ENCODE assay signal across 27 cellular contexts in the genomic region with DNA sequence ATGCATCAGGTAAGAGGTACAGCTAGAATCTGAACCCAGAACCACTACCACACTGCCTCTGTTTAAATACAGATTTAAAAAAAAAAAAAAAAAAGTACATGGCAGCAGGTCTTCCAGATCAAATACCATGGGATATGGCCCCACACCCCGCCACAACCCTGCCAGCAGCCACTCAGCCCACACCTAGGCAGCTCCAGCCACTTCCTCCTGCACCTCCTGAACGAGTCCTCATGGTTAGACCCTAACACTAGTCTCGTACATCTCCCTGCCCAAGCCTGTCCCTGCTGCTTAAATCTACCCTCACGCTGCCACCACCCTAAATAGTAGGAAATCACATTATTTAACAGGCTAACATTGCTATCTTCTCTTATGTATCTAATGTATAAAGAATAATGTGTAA. TPM values are rescaled to one million over a fixed set of nuclear protein-coding genes. Genes with fewer than 3 reads are reported as not detected.
A peak's percentile ranks its signal among the peaks of the same experiment; 100 is the strongest.
DNase-seq lines count a peak whose midpoint lies in the region; ATAC-seq, FAIRE-seq and TF ChIP-seq lines count a peak whose summit lies in the region.
"Had no signal": no experiment of that assay in that cellular context is flagged by ENCODE, and none has a peak within 500 bp of the region (broad histone marks: within the 10 kb centered on the region; RNA-seq: fewer than 3 reads in every experiment).

No MANE protein-coding gene starts in this region.

- no peaks in the 10 kb centered on the region for H3K9me3 Mint-ChIP-seq in activated CD8-positive, alpha-beta T cell treated with anti-CD3 and anti-CD28 coated beads, Interleukin-2, amount 10 ng/mL, durations not matched to agents 7 days and 5 days (ENCODE audit: insufficient read depth)
- no peaks in the 10 kb centered on the region for H3K9me3 Mint-ChIP-seq in activated CD8-positive, alpha-beta T cell treated with anti-CD3 and anti-CD28 coated beads for 36 hours
- H3K9me3 Mint-ChIP-seq in CD14-positive monocyte (no peaks in the 10 kb centered on the region), natural killer cell (no peaks in the 10 kb centered on the region)
- H3K9me3 Mint-ChIP-seq: activated CD4-positive, alpha-beta memory T cell treated with anti-CD3 and anti-CD28 coated beads for 36 hours; endodermal cell; neural progenitor cell had no signal

- peak overlapping the region; percentile 2 for H3K4me3 Mint-ChIP-seq in activated CD8-positive, alpha-beta T cell treated with anti-CD3 and anti-CD28 coated beads, Interleukin-2, amount 10 ng/mL, durations not matched to agents 7 days and 5 days
- H3K4me3 Mint-ChIP-seq in activated CD8-positive, alpha-beta T cell treated with anti-CD3 and anti-CD28 coated beads for 36 hours: no peak overlapping the region
- no peak overlapping the region for H3K4me3 Mint-ChIP-seq in CD14-positive monocyte
- H3K4me3 Mint-ChIP-seq in natural killer cell: peak overlapping the region; percentile 73
- H3K4me3 Mint-ChIP-seq: activated CD4-positive, alpha-beta memory T cell treated with anti-CD3 and anti-CD28 coated beads for 36 hours; endodermal cell; neural progenitor cell had no signal

- no peak for TF ChIP-seq CTCF in activated CD8-positive, alpha-beta T cell treated with anti-CD3 and anti-CD28 coated beads for 36 hours (IDR thresholded peaks at IDR 0.05)
- TF ChIP-seq CTCF in CD14-positive monocyte (IDR thresholded peaks at IDR 0.05): no peak
- TF ChIP-seq CTCF in NB4 (IDR thresholded peaks at IDR 0.05; ENCODE audit: low read depth, low read length): no peak
- TF ChIP-seq CTCF in natural killer cell (IDR thresholded peaks at IDR 0.05): no peak

- no peak for TF ChIP-seq POLR2A in NB4 (IDR thresholded peaks at IDR 0.05; ENCODE audit: extremely low read depth, insufficient read length)
- TF ChIP-seq POLR2A in H54 (IDR thresholded peaks at IDR 0.05; ENCODE audit: low read depth, low read length): no peak

- intact Hi-C loops in activated CD8-positive, alpha-beta T cell treated with anti-CD3 and anti-CD28 coated beads for 36 hours (cut with micrococcal nuclease): no loop called here
- intact Hi-C loops in CD14-positive monocyte (cut with micrococcal nuclease) (no loop called here), natural killer cell (cut with micrococcal nuclease) (no loop called here)

- POLR2A ChIA-PET in activated CD8-positive, alpha-beta T cell treated with anti-CD3 and anti-CD28 coated beads, Interleukin-2, amount 10 ng/mL, durations not matched to agents 7 days and 5 days (lab: Charles Lee): interaction anchor here (0.9 kb wide), 1 partner anchor 13 kb away, joined by 6 read pairs; a partner anchor contains a TSS
- POLR2A ChIA-PET in activated CD8-positive, alpha-beta T cell treated with anti-CD3 and anti-CD28 coated beads for 36 hours (lab: Charles Lee): interaction anchor here (1.0 kb wide), 1 partner anchor 13 kb away, joined by 3 read pairs; a partner anchor contains a TSS

- peaks cover 13% of the 10 kb centered on the region for H3K36me3 Mint-ChIP-seq in activated CD8-positive, alpha-beta T cell treated with anti-CD3 and anti-CD28 coated beads, Interleukin-2, amount 10 ng/mL, durations not matched to agents 7 days and 5 days (ENCODE audit: low read depth)
- H3K36me3 Mint-ChIP-seq in activated CD8-positive, alpha-beta T cell treated with anti-CD3 and anti-CD28 coated beads for 36 hours (ENCODE audit: low read depth): peaks cover 6% of the 10 kb centered on the region
- peaks cover 30 to 36% of the 10 kb centered on the region in 2 donors for H3K36me3 Mint-ChIP-seq in CD14-positive monocyte
- H3K36me3 Mint-ChIP-seq in natural killer cell: no peaks in the 10 kb centered on the region

- DNase-seq in activated CD8-positive, alpha-beta T cell treated with anti-CD3 and anti-CD28 coated beads, Interleukin-2, amount 10 ng/mL, durations not matched to agents 7 days and 5 days: no peak
- DNase-seq in activated CD8-positive, alpha-beta T cell treated with anti-CD3 and anti-CD28 coated beads for 36 hours: no peak
- DNase-seq in CD14-positive monocyte (ENCODE audit: low spot score) (no peak), NB4 (ENCODE audit: low read depth) (peak; percentile 6), natural killer cell (no peak), nucleus accumbens (lab: John Stamatoyannopoulos, UW) (no peak), H54 (ENCODE audit: insufficient read length, low spot score) (no peak)
- DNase-seq: activated CD4-positive, alpha-beta memory T cell treated with anti-CD3 and anti-CD28 coated beads for 36 hours; amygdala; Caco-2; endodermal cell; foreskin melanocyte; MG63; midbrain; NCI-H1417 treated with DMSO at 0.1 percent for 48 hours; NCI-H510A; NK-92 treated with Interleukin-12 subunit alpha and Interleukin-12 subunit beta, amount 100 ng/mL, for 24 hours; PC-9; posterior cingulate gyrus; stimulated activated CD4-positive, alpha-beta T cell treated with anti-CD3 and anti-CD28 coated beads, Interleukin-15, amount 100 ng/mL, for 24 hours had no signal

- no peaks in the 10 kb centered on the region for H3K27me3 Mint-ChIP-seq in activated CD8-positive, alpha-beta T cell treated with anti-CD3 and anti-CD28 coated beads, Interleukin-2, amount 10 ng/mL, durations not matched to agents 7 days and 5 days (ENCODE audit: low read depth)
- no peaks in the 10 kb centered on the region for H3K27me3 Mint-ChIP-seq in activated CD8-positive, alpha-beta T cell treated with anti-CD3 and anti-CD28 coated beads for 36 hours
- H3K27me3 Mint-ChIP-seq in CD14-positive monocyte (ENCODE audit: low read depth in 3 of 3) (no peaks in the 10 kb centered on the region), natural killer cell (ENCODE audit: low read depth in 2 of 2) (no peaks in the 10 kb centered on the region)
- H3K27me3 Mint-ChIP-seq: activated CD4-positive, alpha-beta memory T cell treated with anti-CD3 and anti-CD28 coated beads for 36 hours had no signal

- peaks cover 16% of the 10 kb centered on the region for H3K4me1 Mint-ChIP-seq in activated CD8-positive, alpha-beta T cell treated with anti-CD3 and anti-CD28 coated beads, Interleukin-2, amount 10 ng/mL, durations not matched to agents 7 days and 5 days (ENCODE audit: low read depth)
- H3K4me1 Mint-ChIP-seq in activated CD8-positive, alpha-beta T cell treated with anti-CD3 and anti-CD28 coated beads for 36 hours (ENCODE audit: low read depth): peaks cover 29% of the 10 kb centered on the region
- H3K4me1 Mint-ChIP-seq in CD14-positive monocyte: peaks cover 8% of the 10 kb centered on the region
- H3K4me1 Mint-ChIP-seq in natural killer cell: peaks cover 77 to 83% of the 10 kb centered on the region in 2 donors

- H3K27ac Mint-ChIP-seq in activated CD8-positive, alpha-beta T cell treated with anti-CD3 and anti-CD28 coated beads, Interleukin-2, amount 10 ng/mL, durations not matched to agents 7 days and 5 days: peak overlapping the region; percentile 66
- no peak overlapping the region for H3K27ac Mint-ChIP-seq in activated CD8-positive, alpha-beta T cell treated with anti-CD3 and anti-CD28 coated beads for 36 hours
- H3K27ac Mint-ChIP-seq in CD14-positive monocyte (peak overlapping the region in 4 of 7 donors; percentile 36 to 73 (median 56)), natural killer cell (peak overlapping the region; percentile 71 to 91)
- H3K27ac Mint-ChIP-seq: activated CD4-positive, alpha-beta memory T cell treated with anti-CD3 and anti-CD28 coated beads for 36 hours; endodermal cell; neural progenitor cell had no signal

- FAIRE-seq in H54 (lab: Jason Lieb, UNC): no peak
- FAIRE-seq: A549, TTC549 had no signal

- ATAC-seq in activated CD8-positive, alpha-beta T cell treated with anti-CD3 and anti-CD28 coated beads, Interleukin-2, amount 10 ng/mL, durations not matched to agents 7 days and 5 days: peak; percentile 63
- ATAC-seq in activated CD8-positive, alpha-beta T cell treated with anti-CD3 and anti-CD28 coated beads for 36 hours: no peak
- ATAC-seq in natural killer cell (peak in 2 of 3 donors; percentile 44 to 56), GM21717 (IDR thresholded peaks at IDR 0.05; ENCODE audit: unreplicated experiment) (no peak)
- ATAC-seq: activated CD4-positive, CD25-positive, alpha-beta regulatory T cell treated with anti-CD3 and anti-CD28 coated beads, Interleukin-2, amount 50 U/mL, for 24 hours had no signal

- H3K4me3 ChIP-seq in NB4 (ENCODE audit: low read depth, low read length): no peak overlapping the region
- H3K4me3 ChIP-seq: A549, esophagus muscularis mucosa, HAP-1, MG63, neural progenitor cell, PC-9 had no signal

- CTCF ChIA-PET in activated CD8-positive, alpha-beta T cell treated with anti-CD3 and anti-CD28 coated beads, Interleukin-2, amount 10 ng/mL, durations not matched to agents 7 days and 5 days (lab: Charles Lee): no interaction called here
- CTCF ChIA-PET in activated CD8-positive, alpha-beta T cell treated with anti-CD3 and anti-CD28 coated beads for 36 hours (lab: Charles Lee): interaction anchor here (0.8 kb wide), 1 partner anchor 75 kb away, joined by 3 read pairs; no protein-coding TSS in a partner anchor

RNA-seq across cellular contexts. Expression of a gene that starts 12.6 kb away (rescaled TPM):
- total RNA-seq in activated CD8-positive, alpha-beta T cell treated with anti-CD3 and anti-CD28 coated beads, Interleukin-2, amount 10 ng/mL, durations not matched to agents 7 days and 5 days: 10 to 100 TPM; 65.2 to 66.0 TPM
- total RNA-seq in activated CD8-positive, alpha-beta T cell treated with anti-CD3 and anti-CD28 coated beads for 36 hours: 10 to 100 TPM; 49.9 to 50.7 TPM
- 10 to 100 TPM; 38.7 to 39.5 TPM for polyA plus RNA-seq in CD14-positive monocyte
- total RNA-seq in natural killer cell: 100 to 1,000 TPM; 111 to 160 (median 137) TPM

RNA-seq across cellular contexts. Expression of a gene that starts 13.1 kb away (rescaled TPM):
- 10 to 100 TPM; 81.0 to 81.2 TPM for total RNA-seq in activated CD8-positive, alpha-beta T cell treated with anti-CD3 and anti-CD28 coated beads, Interleukin-2, amount 10 ng/mL, durations not matched to agents 7 days and 5 days
- total RNA-seq in activated CD8-positive, alpha-beta T cell treated with anti-CD3 and anti-CD28 coated beads for 36 hours: 10 to 100 TPM; 90.2 to 98.8 TPM
- polyA plus RNA-seq in CD14-positive monocyte: 10 to 100 TPM in 1 of 2 donors, 1 to 10 TPM in 1; 7.7 to 14.7 TPM
- total RNA-seq in natural killer cell: 100 to 1,000 TPM; 155 to 168 (median 165) TPM

Comparison
In these comparisons a context has a peak if more than half of its experiments do, and no peak if none do; other contexts are left out.
1. ATAC-seq: peak in activated CD8-positive, alpha-beta T cell treated with anti-CD3 and anti-CD28 coated beads, Interleukin-2, amount 10 ng/mL, durations not matched to agents 7 days and 5 days (single experiment) and natural killer cell (2 of 3); none in activated CD8-positive, alpha-beta T cell treated with anti-CD3 and anti-CD28 coated beads for 36 hours (single experiment) and GM21717 (single experiment).
2. H3K4me3 Mint-ChIP-seq: peak in activated CD8-positive, alpha-beta T cell treated with anti-CD3 and anti-CD28 coated beads, Interleukin-2, amount 10 ng/mL, durations not matched to agents 7 days and 5 days (single experiment) and natural killer cell (single experiment); none in activated CD8-positive, alpha-beta T cell treated with anti-CD3 and anti-CD28 coated beads for 36 hours (single experiment) and CD14-positive monocyte (0 of 2).